10 cellular contexts compared by ENCODE assay signal in the genomic region with DNA sequence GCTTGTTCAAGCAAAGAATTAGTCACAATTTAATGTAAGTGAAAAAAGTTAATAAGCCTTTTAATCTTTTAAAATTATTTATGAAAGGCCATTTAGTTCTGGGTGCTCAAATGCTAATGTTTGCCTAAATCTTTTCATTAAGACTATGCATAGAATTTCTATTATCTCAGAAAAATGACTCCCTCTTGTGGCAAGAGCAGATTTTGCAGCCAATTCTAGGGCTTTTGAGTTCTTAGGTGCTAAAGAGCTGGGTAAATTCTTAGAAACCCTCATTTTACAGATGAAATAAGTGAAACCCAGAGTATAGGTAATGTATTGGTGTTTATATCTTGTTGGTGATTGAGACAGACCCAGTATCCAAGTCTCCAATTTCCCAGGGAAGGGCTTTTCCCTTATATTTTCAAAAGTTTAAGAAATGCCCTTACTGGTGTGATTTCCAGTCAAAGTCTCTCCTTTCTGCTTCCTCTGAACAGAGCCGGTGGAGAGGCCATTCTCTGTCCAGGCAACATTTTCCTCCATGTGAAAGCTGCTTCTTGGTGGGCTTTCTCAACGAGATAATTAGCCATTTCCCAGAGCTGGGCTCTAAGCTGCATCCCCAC. TPM values are rescaled to one million over a fixed set of nuclear protein-coding genes. Genes with fewer than 3 reads are reported as not detected.
DNase-seq lines count a peak whose midpoint lies in the region; ATAC-seq, FAIRE-seq and TF ChIP-seq lines count a peak whose summit lies in the region.
"Had no signal": no experiment of that assay in that cellular context is flagged by ENCODE, and none has a peak within 500 bp of the region (broad histone marks: within the 10 kb centered on the region; RNA-seq: fewer than 3 reads in every experiment).

No MANE protein-coding gene starts in this region.

- no peak overlapping the region for H3T11ph ChIP-seq in H9 (ENCODE audit: low read length)

- no peak overlapping the region for H2AFZ ChIP-seq in H9 (ENCODE audit: low read length)

- peak; percentile 78 for FAIRE-seq in small intestine (lab: Jason Lieb, UNC)

- no peak overlapping the region for H3K4me3 ChIP-seq in small intestine (ENCODE audit: low read depth in 1 of 2, low read length in 2 of 2)

- H3K9me3 ChIP-seq in H9 (ENCODE audit: control insufficient read depth, low read depth, low read length): no peaks in the 10 kb centered on the region
- no peaks in the 10 kb centered on the region for H3K9me3 ChIP-seq in small intestine (ENCODE audit: control insufficient read depth, low read depth)

- H3K9me3 Mint-ChIP-seq in H9: peaks cover 0 to 4% of the 10 kb centered on the region in 2 experiments; a peak in 2 of 5 replicates
- H3K9me3 Mint-ChIP-seq: activated naive CD4-positive, alpha-beta T cell treated with anti-CD3 and anti-CD28 coated beads, Interleukin-2, amount 50 U/mL, for 72 hours; CD8-positive, alpha-beta memory T cell had no signal

- no peak overlapping the region for H4K8ac ChIP-seq in H9 (replicated peaks; ENCODE audit: insufficient read length, low read depth, low read length)

- H4K91ac ChIP-seq in H9 (ENCODE audit: insufficient read length, low read depth, low read length): no peak overlapping the region

- no peaks in the 10 kb centered on the region for H4K20me1 ChIP-seq in H9 (ENCODE audit: control insufficient read depth, insufficient read depth, insufficient read length)

- peaks cover 3 to 4% of the 10 kb centered on the region in 2 experiments; a peak in 1 of 4 replicates for H3K4me1 Mint-ChIP-seq in H9

- H3K27ac Mint-ChIP-seq in H9: no peak overlapping the region
- H3K27ac Mint-ChIP-seq: activated naive CD4-positive, alpha-beta T cell treated with anti-CD3 and anti-CD28 coated beads, Interleukin-2, amount 50 U/mL, for 72 hours; CD8-positive, alpha-beta memory T cell had no signal

- no peak overlapping the region for H2BK12ac ChIP-seq in H9 (ENCODE audit: insufficient read length, low read depth, low read length)

- no peak overlapping the region for H3K4me2 ChIP-seq in H9 (ENCODE audit: insufficient read depth, insufficient read length, low read length)

- no peak overlapping the region for H2BK5ac ChIP-seq in H9 (ENCODE audit: insufficient read length, low read length)

- H3K36me3 Mint-ChIP-seq in H9 (ENCODE audit: insufficient read depth in 1 of 3, low read depth in 3 of 3): no peaks in the 10 kb centered on the region; a peak in 1 of 7 replicates
- H3K36me3 Mint-ChIP-seq: activated naive CD4-positive, alpha-beta T cell treated with anti-CD3 and anti-CD28 coated beads, Interleukin-2, amount 50 U/mL, for 72 hours; CD8-positive, alpha-beta memory T cell had no signal

- H2BK15ac ChIP-seq in H9 (ENCODE audit: low read depth, low read length): no peak overlapping the region

- no peak overlapping the region for H3K4me3 Mint-ChIP-seq in H9
- H3K4me3 Mint-ChIP-seq: CD8-positive, alpha-beta memory T cell had no signal

- intact Hi-C loops in left ventricle myocardium superior (cut with micrococcal nuclease): loop anchor here (10.0 kb wide), 1 partner anchor 252 kb away; no protein-coding TSS in a partner anchor

- H3K56ac ChIP-seq in H9 (ENCODE audit: insufficient read length, low read depth, low read length): no peak overlapping the region

- no peaks in the 10 kb centered on the region for H3K23me2 ChIP-seq in H9 (ENCODE audit: insufficient read length, low read depth, low read length, poor library complexity, severe bottlenecking)

- no peak overlapping the region for H3K23ac ChIP-seq in H9 (ENCODE audit: insufficient read length, low read depth, low read length)

- no peak overlapping the region for H4K5ac ChIP-seq in H9 (ENCODE audit: insufficient read length, low read depth, low read length)

- H3K36me3 ChIP-seq in small intestine (ENCODE audit: control insufficient read depth in 2 of 2, insufficient read depth in 2 of 2, low read length in 2 of 2): no peaks in the 10 kb centered on the region

- WGBS in H9 (ENCODE audit: extremely low coverage, insufficient read length, low lambda C conversion rate): no CpG with 5 or more reads among the region's 2 CpGs
- WGBS in small intestine, 3 donors: 28 to 39% (median 38%) methylated on average over 2 of the region's 2 CpGs

- no peak overlapping the region for H2BK120ac ChIP-seq in H9 (ENCODE audit: low read depth, low read length, poor library complexity, severe bottlenecking)

- H3K27me3 ChIP-seq in H9 (ENCODE audit: insufficient read depth, low read length): no peaks in the 10 kb centered on the region
- no peaks in the 10 kb centered on the region for H3K27me3 ChIP-seq in small intestine (ENCODE audit: control insufficient read depth in 2 of 2, insufficient read depth in 2 of 2, low read length in 2 of 2)

- no peak overlapping the region for H2AK5ac ChIP-seq in H9 (ENCODE audit: insufficient read length, low read length)

- no peaks in the 10 kb centered on the region for H3K79me1 ChIP-seq in H9 (ENCODE audit: insufficient read depth, low read depth, low read length, poor library complexity, severe bottlenecking)

- peak; percentile 50 for ATAC-seq in left ventricle myocardium superior
- no peak for ATAC-seq in HG03432 (IDR thresholded peaks at IDR 0.05; ENCODE audit: unreplicated experiment)
- ATAC-seq: activated naive CD4-positive, alpha-beta T cell treated with anti-CD3 and anti-CD28 coated beads, Interleukin-2, amount 50 U/mL, for 72 hours had no signal

- no peak overlapping the region for H3K18ac ChIP-seq in H9 (ENCODE audit: insufficient read length, low read depth, low read length)

- H2BK20ac ChIP-seq in H9 (ENCODE audit: low read depth, low read length, poor library complexity, severe bottlenecking): no peak overlapping the region

- H3K4me1 ChIP-seq in H9 (ENCODE audit: insufficient read depth, low read length): no peaks in the 10 kb centered on the region; the same call in 1 of the 2 replicates
- peaks cover 0 to 2% of the 10 kb centered on the region in 2 donors for H3K4me1 ChIP-seq in small intestine (ENCODE audit: control insufficient read depth in 2 of 2, insufficient read depth in 1 of 2, low read depth in 1 of 2, low read length in 1 of 2)

- H3K4ac ChIP-seq in H9 (ENCODE audit: low read depth, low read length): no peak overlapping the region

- no peak overlapping the region for H3K14ac ChIP-seq in H9 (ENCODE audit: insufficient read depth, low read length)

- H3K27ac ChIP-seq in H9 (ENCODE audit: insufficient read length, low read depth, low read length) (no peak overlapping the region), small intestine (ENCODE audit: low read depth in 1 of 2, low read length in 1 of 2) (no peak overlapping the region)

- H3K27me3 Mint-ChIP-seq in H9 (ENCODE audit: low read depth): no peaks in the 10 kb centered on the region

- TF ChIP-seq CTCF in H9 (conservative IDR thresholded peaks at IDR 0.05): peak; percentile 82

- H3K79me2 ChIP-seq in H9 (ENCODE audit: insufficient read depth, low read length): no peaks in the 10 kb centered on the region

- no peak overlapping the region for H3K9ac ChIP-seq in H9 (ENCODE audit: extremely low read depth, insufficient read length, low read length)

- DNase-seq in NCI-H1694 (lab: John Stamatoyannopoulos, UW) (peak; percentile 18), NCI-H1694 treated with DMSO at 0.1 percent for 48 hours (lab: John Stamatoyannopoulos, UW) (no peak), H9 (no peak), NCI-H460 (ENCODE audit: extremely low read depth, low read depth) (peak; percentile 67), left ventricle myocardium superior (no peak), small intestine (peak; percentile 69)
- peak; percentile 41 for DNase-seq in activated naive CD4-positive, alpha-beta T cell treated with anti-CD3 and anti-CD28 coated beads, Interleukin-2, amount 50 U/mL, for 16 hours

RNA-seq across cellular contexts. Expression of gene PCSK5, which starts 24.1 kb away (rescaled TPM):
- 6.3 and 7.5 TPM in 2 replicates for total RNA-seq in H9 (2021)
- 11.1 and 13.3 TPM in 2 replicates for total RNA-seq in NCI-H460 (2014; rRNA removed; shearing (Covaris generic))
- 13.3 and 17.0 TPM in 2 replicates for polyA plus RNA-seq in NCI-H460 (2014; cell fraction: nucleus; rRNA removed)
- total RNA-seq in left ventricle myocardium superior: 4.1 TPM
- polyA plus RNA-seq in small intestine: 10 to 100 TPM; 10.3 to 18.9 (median 14.3) TPM

Comparison
In these comparisons a context has a peak if more than half of its experiments do, and no peak if none do; other contexts are left out.
1. DNase-seq: peak in NCI-H1694 (single experiment), NCI-H460 (single experiment), activated naive CD4-positive, alpha-beta T cell treated with anti-CD3 and anti-CD28 coated beads, Interleukin-2, amount 50 U/mL, for 16 hours (single experiment) and small intestine (single experiment); none in NCI-H1694 treated with DMSO at 0.1 percent for 48 hours (single experiment), H9 (single experiment) and left ventricle myocardium superior (single experiment).